ENCODE assay signal across 11 cellular contexts in the genomic region with DNA sequence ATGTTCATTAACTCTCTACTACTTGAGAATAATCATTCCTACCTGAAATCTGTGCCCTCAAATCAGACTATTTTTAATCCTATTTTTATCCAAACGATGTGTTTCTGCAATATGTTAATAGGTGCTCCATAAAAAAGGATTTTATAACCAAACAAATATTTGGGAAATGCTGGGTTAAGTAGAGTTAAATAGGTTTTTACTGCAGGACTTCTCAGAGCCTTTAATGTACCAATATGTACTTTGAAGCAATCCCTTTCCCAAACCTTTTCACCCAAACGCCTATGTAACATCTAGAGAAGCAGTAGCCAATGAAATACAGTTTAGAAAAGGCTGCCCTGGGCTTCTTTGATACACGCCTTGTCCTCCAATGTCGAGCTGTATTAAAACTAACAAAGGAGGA.
"Had no signal": no experiment of that assay in that cellular context is flagged by ENCODE, and none has a peak within 500 bp of the region (broad histone marks: within the 10 kb centered on the region; RNA-seq: fewer than 3 reads in every experiment).

No MANE protein-coding gene starts in this region.

- H3K9ac ChIP-seq: GM23248 had no signal

- H3K9me3 ChIP-seq: HAP-1 had no signal

- FAIRE-seq: H1, H54 had no signal

- H3K27ac ChIP-seq: GM23248 had no signal

- H3K9me3 Mint-ChIP-seq: GM23338, HFFc6 had no signal

- H3K36me3 ChIP-seq: HAP-1 had no signal

- DNase-seq: GM23248, GOT3, H7, H9, HCEC 1CT, HFFc6 had no signal

- ATAC-seq: GM23338, HCT116 had no signal

- H3K4me2 ChIP-seq: GM23338 had no signal

- H2AFZ ChIP-seq: GM23248, GM23338 had no signal

- H3K27ac Mint-ChIP-seq: GM23338, H9, HFFc6 had no signal

- H3K4me3 ChIP-seq: GM23248, GM23338, HAP-1 had no signal

- H3K4me3 Mint-ChIP-seq: GM23338, H9, HFFc6 had no signal
